In the genomic region with DNA sequence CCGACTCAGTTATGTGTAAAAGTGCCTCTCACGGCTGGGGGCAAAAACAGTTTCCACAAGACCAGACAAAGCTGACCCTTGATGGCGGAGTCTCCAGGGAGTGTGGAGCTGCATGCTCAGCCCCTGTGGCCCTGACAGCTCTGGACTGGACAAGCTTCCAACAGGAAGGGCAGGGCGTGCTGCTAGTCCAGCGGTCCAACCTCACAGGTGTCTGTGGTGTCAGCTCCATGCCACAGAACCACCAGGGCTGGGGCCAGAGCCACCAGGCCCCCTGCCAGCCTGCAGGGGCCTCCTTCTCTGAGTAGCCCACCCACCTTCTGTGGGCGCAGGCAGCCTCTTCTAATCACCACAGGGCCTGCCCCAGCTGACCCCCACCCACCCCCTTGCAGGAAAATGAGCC, we compare ENCODE assay signal across 1 cellular context.
TF ChIP-seq lines count a peak whose summit lies in the region.

No MANE protein-coding gene starts in this region.

TF ChIP-seq in GM12891, 5 proteins besides CTCF, POLR2A, EP300 and RAD21:
- TF ChIP-seq POU2F2 (IDR thresholded peaks at IDR 0.05; ENCODE audit: low read depth, low read length) (no peak), SPI1 (IDR thresholded peaks at IDR 0.05; ENCODE audit: low read depth, low read length) (no peak), TAF1 (IDR thresholded peaks at IDR 0.05; ENCODE audit: low read depth, low read length) (no peak), PAX5 (IDR thresholded peaks at IDR 0.05; ENCODE audit: insufficient read depth, low read length, severe bottlenecking) (no peak), POLR2AphosphoS5 (IDR thresholded peaks at IDR 0.05; ENCODE audit: low read depth, low read length) (no peak)
